Comparison of ENCODE assay signal across 8 cellular contexts in genomic region chr6:12504325-12504966, GRCh38.
DNase-seq lines count a peak whose midpoint lies in the region; ATAC-seq, FAIRE-seq and TF ChIP-seq lines count a peak whose summit lies in the region.

No MANE protein-coding gene starts in this region.

- DNase-seq in COLO829 (ENCODE audit: low spot score) (peak; percentile 43), RKO (ENCODE audit: low spot score) (peak; percentile 37), kidney (no peak), GOT3 (lab: John Stamatoyannopoulos, UW) (no peak), NCI-H1930 (lab: John Stamatoyannopoulos, UW) (no peak), mucosa of gallbladder (ENCODE audit: low spot score) (no peak), right cardiac atrium (no peak)

- H3K9ac ChIP-seq in kidney (ENCODE audit: low read length in 2 of 2) = no peak overlapping the region

- H3K9me3 ChIP-seq in kidney (ENCODE audit: control insufficient read depth in 1 of 2, low read length in 2 of 2) (no peaks in the 10 kb centered on the region), right cardiac atrium (ENCODE audit: control insufficient read depth, low read length) (no peaks in the 10 kb centered on the region)

- H3K4me1 ChIP-seq in kidney (ENCODE audit: control insufficient read depth in 1 of 2, insufficient read depth in 1 of 2, low read depth in 1 of 2, low read length in 2 of 2) (no peaks in the 10 kb centered on the region), right cardiac atrium (ENCODE audit: control insufficient read depth, insufficient read depth, low read length) (no peaks in the 10 kb centered on the region)

- FAIRE-seq in kidney (lab: Jason Lieb, UNC) = no peak

- intact Hi-C loops in kidney (cut with DNase I) (no loop called here), right cardiac atrium (cut with DNase I) (no loop called here)

- H3K36me3 ChIP-seq in kidney (ENCODE audit: control insufficient read depth in 1 of 2, insufficient read depth in 2 of 2, low read length in 2 of 2) = no peaks in the 10 kb centered on the region

- TF ChIP-seq CTCF in kidney (IDR thresholded peaks at IDR 0.05; ENCODE audit: borderline replicate concordance, extremely low read depth, insufficient read depth) = peak; percentile 46

- no peak overlapping the region for H3K27ac ChIP-seq in kidney (ENCODE audit: low read depth in 2 of 2, low read length in 2 of 2)
- no peak overlapping the region for H3K27ac ChIP-seq in right cardiac atrium (ENCODE audit: low read length)

- H3K27me3 ChIP-seq in right cardiac atrium (ENCODE audit: control insufficient read depth, insufficient read depth) = no peaks in the 10 kb centered on the region

- H3K4me3 ChIP-seq in kidney (ENCODE audit: low read length in 2 of 2) (no peak overlapping the region), right cardiac atrium (ENCODE audit: low read length) (no peak overlapping the region)

- peak; percentile 55 for ATAC-seq in GM21786 (IDR thresholded peaks at IDR 0.05; ENCODE audit: unreplicated experiment)
- no peak for ATAC-seq in right cardiac atrium

- 94% methylated on average over 2 of the region's 2 CpGs for WGBS in right cardiac atrium

Comparison
In these comparisons a context has a peak if more than half of its experiments do, and no peak if none do; other contexts are left out.
1. DNase-seq: peak in COLO829 (single experiment) and RKO (single experiment); none in kidney (single experiment), GOT3 (single experiment), NCI-H1930 (0 of 2), mucosa of gallbladder (single experiment) and right cardiac atrium (0 of 3).